In the genomic region with DNA sequence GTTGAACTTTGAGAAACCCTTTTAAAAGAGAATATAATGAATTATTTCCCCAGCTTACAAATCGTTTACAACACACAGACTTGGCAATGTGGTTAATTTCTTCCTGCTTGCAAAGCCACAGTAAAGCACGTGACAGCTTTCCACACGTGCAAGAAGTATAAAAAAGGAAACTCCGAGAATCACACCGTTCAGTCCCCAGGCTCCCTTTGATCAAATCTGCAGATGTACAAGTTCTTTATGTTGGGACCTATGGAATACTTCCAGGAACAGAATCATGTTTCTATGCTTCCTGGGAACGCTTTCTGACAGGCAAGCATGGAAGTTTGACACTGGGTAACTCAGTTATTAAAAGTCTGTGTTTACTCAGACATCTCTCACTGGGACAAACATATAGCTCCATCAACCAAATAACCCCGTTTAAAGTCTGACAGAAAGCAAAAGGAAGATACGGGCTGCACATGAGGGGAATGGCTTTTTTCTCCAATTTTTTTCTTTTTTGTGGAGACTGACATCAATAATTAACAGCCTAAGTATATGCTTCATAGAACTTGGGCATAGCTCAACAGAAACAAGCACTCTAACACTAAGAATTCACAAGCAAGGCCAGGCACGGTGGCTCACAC, we compare ENCODE assay signal across 8 cellular contexts.
DNase-seq lines count a peak whose midpoint lies in the region; ATAC-seq, FAIRE-seq and TF ChIP-seq lines count a peak whose summit lies in the region.

No MANE protein-coding gene starts in this region.

- peak; percentile 38 for DNase-seq in AG20443 (ENCODE audit: low spot score)
- DNase-seq in activated naive CD4-positive, alpha-beta T cell treated with anti-CD3 and anti-CD28 coated beads, Interleukin-2, amount 50 U/mL, for 72 hours (ENCODE audit: low spot score in 2 of 2), result no peak
- no peak for DNase-seq in nephron progenitor cell
- no peak for DNase-seq in middle frontal gyrus (ENCODE audit: extremely low spot score, low spot score)
- no peak for DNase-seq in urothelium cell line (ENCODE audit: low spot score)
- no peak for DNase-seq in DMS53 treated with DMSO at 0.1 percent for 48 hours (lab: John Stamatoyannopoulos, UW; ENCODE audit: unreplicated experiment)

- no peak for FAIRE-seq in urothelium cell line (lab: Jason Lieb, UNC)

- no peak for TF ChIP-seq CTCF in nephron progenitor cell (IDR thresholded peaks at IDR 0.05)

- H3K27me3 Mint-ChIP-seq in IgD-negative memory B cell, result no peaks in the 10 kb centered on the region
- H3K27me3 Mint-ChIP-seq in nephron progenitor cell (ENCODE audit: low read depth, poor library complexity), result peaks cover 2% of the 10 kb centered on the region

- H3K4me1 Mint-ChIP-seq in IgD-negative memory B cell (peaks cover 5 to 13% (median 10%) of the 10 kb centered on the region in 3 donors), nephron progenitor cell (no peaks in the 10 kb centered on the region)

- H3K27ac Mint-ChIP-seq in IgD-negative memory B cell (peak overlapping the region in 2 of 3 donors; percentile 14 to 16), nephron progenitor cell (no peak overlapping the region)
- H3K27ac Mint-ChIP-seq in activated naive CD4-positive, alpha-beta T cell treated with anti-CD3 and anti-CD28 coated beads, Interleukin-2, amount 50 U/mL, for 72 hours, result no peak overlapping the region

- no peaks in the 10 kb centered on the region for H3K9me3 Mint-ChIP-seq in IgD-negative memory B cell
- H3K9me3 Mint-ChIP-seq in activated naive CD4-positive, alpha-beta T cell treated with anti-CD3 and anti-CD28 coated beads, Interleukin-2, amount 50 U/mL, for 72 hours, result no peaks in the 10 kb centered on the region
- peaks cover 2% of the 10 kb centered on the region for H3K9me3 Mint-ChIP-seq in nephron progenitor cell

- H3K4me3 Mint-ChIP-seq in IgD-negative memory B cell (peak overlapping the region in 2 of 4 donors; percentile 34 to 38), nephron progenitor cell (no peak overlapping the region)

- H3K36me3 Mint-ChIP-seq in IgD-negative memory B cell, result peaks cover 8% of the 10 kb centered on the region
- H3K36me3 Mint-ChIP-seq in activated naive CD4-positive, alpha-beta T cell treated with anti-CD3 and anti-CD28 coated beads, Interleukin-2, amount 50 U/mL, for 72 hours, result peaks cover 9 to 14% of the 10 kb centered on the region in 2 donors
- H3K36me3 Mint-ChIP-seq in nephron progenitor cell (ENCODE audit: low read depth), result peaks cover 25% of the 10 kb centered on the region

- ATAC-seq in GM19467 (IDR thresholded peaks at IDR 0.05; ENCODE audit: unreplicated experiment), result peak; percentile 75
- ATAC-seq in activated naive CD4-positive, alpha-beta T cell treated with anti-CD3 and anti-CD28 coated beads, Interleukin-2, amount 50 U/mL, for 72 hours, result peak; percentile 33 to 40

Comparison
In these comparisons a context has a peak if more than half of its experiments do, and no peak if none do; other contexts are left out.
1. H3K27ac Mint-ChIP-seq: peak in IgD-negative memory B cell (2 of 3); none in activated naive CD4-positive, alpha-beta T cell treated with anti-CD3 and anti-CD28 coated beads, Interleukin-2, amount 50 U/mL, for 72 hours (0 of 2) and nephron progenitor cell (single experiment).